Comparison of ENCODE assay signal across 1 cellular context in the genomic region with DNA sequence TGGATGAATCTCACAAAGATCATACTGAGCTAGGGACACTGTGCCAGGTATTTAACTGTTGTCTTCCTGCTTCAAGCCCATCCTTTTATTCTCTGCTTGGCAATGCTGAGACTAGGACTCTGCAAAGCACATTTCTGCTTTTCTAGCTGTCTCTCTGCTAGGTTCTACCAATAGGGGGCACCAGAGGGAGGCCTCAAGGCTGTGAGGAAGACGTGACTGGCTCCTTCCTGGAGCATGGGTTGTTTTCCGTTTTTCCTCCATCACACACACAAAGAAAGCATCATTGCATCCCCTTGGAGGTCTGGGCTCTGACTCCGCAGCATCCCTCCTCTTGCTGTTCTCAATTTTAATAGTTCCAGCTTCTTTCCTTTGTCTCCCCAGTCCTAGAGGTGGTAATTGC.
TF ChIP-seq lines count a peak whose summit lies in the region.

No MANE protein-coding gene starts in this region.

TF ChIP-seq in GM23338, 12 proteins besides CTCF, POLR2A, EP300 and RAD21 (continued from another document):
- TF ChIP-seq, protein P1, sequence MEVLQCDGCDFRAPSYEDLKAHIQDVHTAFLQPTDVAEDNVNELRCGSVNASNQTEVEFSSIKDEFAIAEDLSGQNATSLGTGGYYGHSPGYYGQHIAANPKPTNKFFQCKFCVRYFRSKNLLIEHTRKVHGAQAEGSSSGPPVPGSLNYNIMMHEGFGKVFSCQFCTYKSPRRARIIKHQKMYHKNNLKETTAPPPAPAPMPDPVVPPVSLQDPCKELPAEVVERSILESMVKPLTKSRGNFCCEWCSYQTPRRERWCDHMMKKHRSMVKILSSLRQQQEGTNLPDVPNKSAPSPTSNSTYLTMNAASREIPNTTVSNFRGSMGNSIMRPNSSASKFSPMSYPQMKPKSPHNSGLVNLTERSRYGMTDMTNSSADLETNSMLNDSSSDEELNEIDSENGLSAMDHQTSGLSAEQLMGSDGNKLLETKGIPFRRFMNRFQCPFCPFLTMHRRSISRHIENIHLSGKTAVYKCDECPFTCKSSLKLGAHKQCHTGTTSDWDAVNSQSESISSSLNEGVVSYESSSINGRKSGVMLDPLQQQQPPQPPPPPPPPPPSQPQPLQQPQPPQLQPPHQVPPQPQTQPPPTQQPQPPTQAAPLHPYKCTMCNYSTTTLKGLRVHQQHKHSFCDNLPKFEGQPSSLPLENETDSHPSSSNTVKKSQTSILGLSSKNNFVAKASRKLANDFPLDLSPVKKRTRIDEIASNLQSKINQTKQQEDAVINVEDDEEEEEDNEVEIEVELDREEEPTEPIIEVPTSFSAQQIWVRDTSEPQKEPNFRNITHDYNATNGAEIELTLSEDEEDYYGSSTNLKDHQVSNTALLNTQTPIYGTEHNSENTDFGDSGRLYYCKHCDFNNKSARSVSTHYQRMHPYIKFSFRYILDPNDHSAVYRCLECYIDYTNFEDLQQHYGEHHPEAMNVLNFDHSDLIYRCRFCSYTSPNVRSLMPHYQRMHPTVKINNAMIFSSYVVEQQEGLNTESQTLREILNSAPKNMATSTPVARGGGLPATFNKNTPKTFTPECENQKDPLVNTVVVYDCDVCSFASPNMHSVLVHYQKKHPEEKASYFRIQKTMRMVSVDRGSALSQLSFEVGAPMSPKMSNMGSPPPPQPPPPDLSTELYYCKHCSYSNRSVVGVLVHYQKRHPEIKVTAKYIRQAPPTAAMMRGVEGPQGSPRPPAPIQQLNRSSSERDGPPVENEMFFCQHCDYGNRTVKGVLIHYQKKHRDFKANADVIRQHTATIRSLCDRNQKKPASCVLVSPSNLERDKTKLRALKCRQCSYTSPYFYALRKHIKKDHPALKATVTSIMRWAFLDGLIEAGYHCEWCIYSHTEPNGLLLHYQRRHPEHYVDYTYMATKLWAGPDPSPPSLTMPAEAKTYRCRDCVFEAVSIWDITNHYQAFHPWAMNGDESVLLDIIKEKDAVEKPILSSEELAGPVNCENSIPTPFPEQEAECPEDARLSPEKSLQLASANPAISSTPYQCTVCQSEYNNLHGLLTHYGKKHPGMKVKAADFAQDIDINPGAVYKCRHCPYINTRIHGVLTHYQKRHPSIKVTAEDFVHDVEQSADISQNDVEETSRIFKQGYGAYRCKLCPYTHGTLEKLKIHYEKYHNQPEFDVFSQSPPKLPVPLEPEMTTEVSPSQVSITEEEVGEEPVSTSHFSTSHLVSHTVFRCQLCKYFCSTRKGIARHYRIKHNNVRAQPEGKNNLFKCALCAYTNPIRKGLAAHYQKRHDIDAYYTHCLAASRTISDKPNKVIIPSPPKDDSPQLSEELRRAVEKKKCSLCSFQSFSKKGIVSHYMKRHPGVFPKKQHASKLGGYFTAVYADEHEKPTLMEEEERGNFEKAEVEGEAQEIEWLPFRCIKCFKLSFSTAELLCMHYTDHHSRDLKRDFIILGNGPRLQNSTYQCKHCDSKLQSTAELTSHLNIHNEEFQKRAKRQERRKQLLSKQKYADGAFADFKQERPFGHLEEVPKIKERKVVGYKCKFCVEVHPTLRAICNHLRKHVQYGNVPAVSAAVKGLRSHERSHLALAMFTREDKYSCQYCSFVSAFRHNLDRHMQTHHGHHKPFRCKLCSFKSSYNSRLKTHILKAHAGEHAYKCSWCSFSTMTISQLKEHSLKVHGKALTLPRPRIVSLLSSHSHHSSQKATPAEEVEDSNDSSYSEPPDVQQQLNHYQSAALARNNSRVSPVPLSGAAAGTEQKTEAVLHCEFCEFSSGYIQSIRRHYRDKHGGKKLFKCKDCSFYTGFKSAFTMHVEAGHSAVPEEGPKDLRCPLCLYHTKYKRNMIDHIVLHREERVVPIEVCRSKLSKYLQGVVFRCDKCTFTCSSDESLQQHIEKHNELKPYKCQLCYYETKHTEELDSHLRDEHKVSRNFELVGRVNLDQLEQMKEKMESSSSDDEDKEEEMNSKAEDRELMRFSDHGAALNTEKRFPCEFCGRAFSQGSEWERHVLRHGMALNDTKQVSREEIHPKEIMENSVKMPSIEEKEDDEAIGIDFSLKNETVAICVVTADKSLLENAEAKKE (CRISPR knock-in tag; IDR thresholded peaks at IDR 0.05) = no peak
